2 cellular contexts compared by ENCODE assay signal in genomic region chr4:81523672-81524436, GRCh38.
TF ChIP-seq lines count a peak whose summit lies in the region.

No MANE protein-coding gene starts in this region.

TF ChIP-seq in GM12878, 131 proteins besides CTCF, POLR2A, EP300 and RAD21:
- TF ChIP-seq E2F8 (IDR thresholded peaks at IDR 0.05; ENCODE audit: low read depth, partially characterized antibody), result no peak
- peak; percentile 63 for TF ChIP-seq RUNX3 (IDR thresholded peaks at IDR 0.05; ENCODE audit: low read length)
- TF ChIP-seq YY1 (IDR thresholded peaks at IDR 0.05; ENCODE audit: low read depth, low read length), result no peak

TF ChIP-seq in HepG2, 621 proteins besides CTCF, POLR2A, EP300 and RAD21:
- TF ChIP-seq PRDM4 (CRISPR knock-in tag; IDR thresholded peaks at IDR 0.05; ENCODE audit: borderline replicate concordance), result no peak
- TF ChIP-seq SMC3 (IDR thresholded peaks at IDR 0.05; ENCODE audit: low read length), result no peak
- TF ChIP-seq EED (CRISPR knock-in tag; IDR thresholded peaks at IDR 0.05), result no peak
- no peak for TF ChIP-seq ZNF800 (CRISPR knock-in tag; IDR thresholded peaks at IDR 0.05)
- TF ChIP-seq ARID4A (CRISPR knock-in tag; IDR thresholded peaks at IDR 0.05; ENCODE audit: borderline replicate concordance), result no peak
- TF ChIP-seq ZMAT5 (CRISPR knock-in tag; IDR thresholded peaks at IDR 0.05; ENCODE audit: borderline replicate concordance, low read depth), result no peak
- no peak for TF ChIP-seq HNRNPUL1 (IDR thresholded peaks at IDR 0.05; ENCODE audit: low read depth, low read length)
- no peak for TF ChIP-seq ZNF207 (IDR thresholded peaks at IDR 0.05; ENCODE audit: borderline replicate concordance)
- no peak for TF ChIP-seq PBX3 (CRISPR knock-in tag; IDR thresholded peaks at IDR 0.05; ENCODE audit: borderline replicate concordance)
- no peak for TF ChIP-seq MTERF4 (CRISPR knock-in tag; IDR thresholded peaks at IDR 0.05)
- TF ChIP-seq ZNF569 (CRISPR knock-in tag; IDR thresholded peaks at IDR 0.05; ENCODE audit: borderline replicate concordance), result no peak
- no peak for TF ChIP-seq FOXP4 (CRISPR knock-in tag; IDR thresholded peaks at IDR 0.05)
- no peak for TF ChIP-seq ZNF329 (CRISPR knock-in tag; IDR thresholded peaks at IDR 0.05; ENCODE audit: low read depth)
